Comparison of ENCODE assay signal across 13 cellular contexts in genomic region chr5:32690153-32690552, GRCh38. TPM values are rescaled to one million over a fixed set of nuclear protein-coding genes. Genes with fewer than 3 reads are reported as not detected.
DNase-seq lines count a peak whose midpoint lies in the region; ATAC-seq and TF ChIP-seq lines count a peak whose summit lies in the region.
"Had no signal": no experiment of that assay in that cellular context is flagged by ENCODE, and none has a peak within 500 bp of the region (broad histone marks: within the 10 kb centered on the region; RNA-seq: fewer than 3 reads in every experiment).

No MANE protein-coding gene starts in this region.

- no peaks in the 10 kb centered on the region for H3K36me3 ChIP-seq in ascending aorta
- no peaks in the 10 kb centered on the region for H3K36me3 ChIP-seq in right lobe of liver
- H3K36me3 ChIP-seq in vagina = no peaks in the 10 kb centered on the region
- H3K36me3 ChIP-seq: BLaER1 had no signal

- H3K27me3 ChIP-seq in ascending aorta (no peaks in the 10 kb centered on the region), right lobe of liver (no peaks in the 10 kb centered on the region), vagina (no peaks in the 10 kb centered on the region)
- H3K27me3 ChIP-seq: BLaER1 had no signal

- H3K27ac ChIP-seq in ascending aorta (peak overlapping the region; percentile 81), right lobe of liver (no peak overlapping the region), vagina (no peak overlapping the region)
- H3K27ac ChIP-seq: BLaER1 had no signal

- intact Hi-C loops in ascending aorta (cut with DNase I) (loop anchor here (5.0 kb wide), 1 partner anchor 122 kb away; no protein-coding TSS in a partner anchor), right lobe of liver (cut with DNase I) (no loop called here), vagina (cut with DNase I) (no loop called here)

- DNase-seq in SIG-M5 treated with dmso at 0.1 percent for 504 hours (lab: John Stamatoyannopoulos, UW; ENCODE audit: unreplicated experiment) (peak; percentile 24), SIG-M5 (lab: John Stamatoyannopoulos, UW) (no peak), ascending aorta (ENCODE audit: low spot score in 2 of 2) (no peak), right lobe of liver (no peak), vagina (ENCODE audit: extremely low spot score in 2 of 2) (no peak), D341Med (ENCODE audit: low spot score) (no peak)
- DNase-seq: naive thymus-derived CD8-positive, alpha-beta T cell; NCI-H510A treated with DMSO at 0.1 percent for 48 hours; stimulated activated naive CD4-positive, alpha-beta T cell had no signal

- no peak for TF ChIP-seq EP300 in Ishikawa (IDR thresholded peaks at IDR 0.05; ENCODE audit: borderline replicate concordance)

- WGBS in right lobe of liver (ENCODE audit: insufficient coverage, low coverage, low lambda C conversion rate, missing lambda C conversion rate) = 94% methylated on average over 2 of the region's 2 CpGs

- no peak for TF ChIP-seq CTCF in ascending aorta (IDR thresholded peaks at IDR 0.05)
- peak in 3 of 4 donors; percentile 17 to 44 (median 30) for TF ChIP-seq CTCF in right lobe of liver (IDR thresholded peaks at IDR 0.05)
- TF ChIP-seq CTCF in vagina (IDR thresholded peaks at IDR 0.05) = no peak

- peak; percentile 59 to 68 (median 65) for ATAC-seq in right lobe of liver
- ATAC-seq in GM19023 (IDR thresholded peaks at IDR 0.05; ENCODE audit: unreplicated experiment) = no peak
- ATAC-seq: naive thymus-derived CD8-positive, alpha-beta T cell had no signal

- H3K9me3 ChIP-seq in ascending aorta = no peaks in the 10 kb centered on the region
- H3K9me3 ChIP-seq in right lobe of liver = no peaks in the 10 kb centered on the region
- no peaks in the 10 kb centered on the region for H3K9me3 ChIP-seq in vagina

- H3K4me3 ChIP-seq in ascending aorta (no peak overlapping the region), right lobe of liver (no peak overlapping the region), vagina (no peak overlapping the region)
- H3K4me3 ChIP-seq: BLaER1 had no signal

- no peak for TF ChIP-seq POLR2A in right lobe of liver (IDR thresholded peaks at IDR 0.05)
- TF ChIP-seq POLR2A in vagina (IDR thresholded peaks at IDR 0.05) = no peak

- H3K4me1 ChIP-seq in ascending aorta = peaks cover 2 to 31% of the 10 kb centered on the region in 2 donors
- H3K4me1 ChIP-seq in right lobe of liver = peaks cover 0 to 17% (median 6%) of the 10 kb centered on the region in 4 donors
- H3K4me1 ChIP-seq in vagina = no peaks in the 10 kb centered on the region
- H3K4me1 ChIP-seq: BLaER1 had no signal

- 0 out of 2 replicates have a peak, but pooled peaks have one; percentile 21 for TF ChIP-seq RAD21 in Ishikawa (IDR thresholded peaks at IDR 0.05; ENCODE audit: low read depth)

TF ChIP-seq in Ishikawa, 13 proteins besides CTCF, POLR2A, EP300 and RAD21:
- TF ChIP-seq ZBTB7A (IDR thresholded peaks at IDR 0.05; ENCODE audit: low read depth) (no peak), FOXM1 (IDR thresholded peaks at IDR 0.05; ENCODE audit: borderline replicate concordance, low read depth) (no peak), YY1 (IDR thresholded peaks at IDR 0.05; ENCODE audit: low read depth) (no peak), CREB1 (IDR thresholded peaks at IDR 0.05; ENCODE audit: low read depth) (no peak), EGR1 (IDR thresholded peaks at IDR 0.05) (no peak), TCF12 (IDR thresholded peaks at IDR 0.05; ENCODE audit: low read depth) (no peak), TAF1 (IDR thresholded peaks at IDR 0.05; ENCODE audit: low read depth) (no peak), CEBPB (IDR thresholded peaks at IDR 0.05) (no peak), TEAD4 (IDR thresholded peaks at IDR 0.05) (no peak), MAX (IDR thresholded peaks at IDR 0.05) (no peak), NFIC (IDR thresholded peaks at IDR 0.05) (no peak), USF1 (IDR thresholded peaks at IDR 0.05) (no peak)
- TF ChIP-seq, protein P1, sequence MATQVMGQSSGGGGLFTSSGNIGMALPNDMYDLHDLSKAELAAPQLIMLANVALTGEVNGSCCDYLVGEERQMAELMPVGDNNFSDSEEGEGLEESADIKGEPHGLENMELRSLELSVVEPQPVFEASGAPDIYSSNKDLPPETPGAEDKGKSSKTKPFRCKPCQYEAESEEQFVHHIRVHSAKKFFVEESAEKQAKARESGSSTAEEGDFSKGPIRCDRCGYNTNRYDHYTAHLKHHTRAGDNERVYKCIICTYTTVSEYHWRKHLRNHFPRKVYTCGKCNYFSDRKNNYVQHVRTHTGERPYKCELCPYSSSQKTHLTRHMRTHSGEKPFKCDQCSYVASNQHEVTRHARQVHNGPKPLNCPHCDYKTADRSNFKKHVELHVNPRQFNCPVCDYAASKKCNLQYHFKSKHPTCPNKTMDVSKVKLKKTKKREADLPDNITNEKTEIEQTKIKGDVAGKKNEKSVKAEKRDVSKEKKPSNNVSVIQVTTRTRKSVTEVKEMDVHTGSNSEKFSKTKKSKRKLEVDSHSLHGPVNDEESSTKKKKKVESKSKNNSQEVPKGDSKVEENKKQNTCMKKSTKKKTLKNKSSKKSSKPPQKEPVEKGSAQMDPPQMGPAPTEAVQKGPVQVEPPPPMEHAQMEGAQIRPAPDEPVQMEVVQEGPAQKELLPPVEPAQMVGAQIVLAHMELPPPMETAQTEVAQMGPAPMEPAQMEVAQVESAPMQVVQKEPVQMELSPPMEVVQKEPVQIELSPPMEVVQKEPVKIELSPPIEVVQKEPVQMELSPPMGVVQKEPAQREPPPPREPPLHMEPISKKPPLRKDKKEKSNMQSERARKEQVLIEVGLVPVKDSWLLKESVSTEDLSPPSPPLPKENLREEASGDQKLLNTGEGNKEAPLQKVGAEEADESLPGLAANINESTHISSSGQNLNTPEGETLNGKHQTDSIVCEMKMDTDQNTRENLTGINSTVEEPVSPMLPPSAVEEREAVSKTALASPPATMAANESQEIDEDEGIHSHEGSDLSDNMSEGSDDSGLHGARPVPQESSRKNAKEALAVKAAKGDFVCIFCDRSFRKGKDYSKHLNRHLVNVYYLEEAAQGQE (IDR thresholded peaks at IDR 0.05; ENCODE audit: low read depth) = no peak

RNA-seq across cellular contexts. Expression of gene NPR3, which starts 21.0 kb away (rescaled TPM):
- total RNA-seq in ascending aorta (3.5 TPM), right lobe of liver (1 to 10 TPM in 5 of 6 experiments, under 1 TPM in 1; 0.98 to 3.2 (median 2.4) TPM), vagina (14.7 TPM)
- total RNA-seq: activated T-helper 1 cell treated with anti-CD3 and anti-CD28 coated beads, Interleukin-12 subunit alpha, Interleukin-12 subunit beta, Interleukin-2, Interleukin-4 antibody, amounts not matched to agents 30 ng/mL and 10 ng/mL and 1 ng/mL, durations not matched to agents 14 hours and 24 hours and 36 hours had no signal

Comparison
In these comparisons a context has a peak if more than half of its experiments do, and no peak if none do; other contexts are left out.
1. H3K27ac ChIP-seq: peak in ascending aorta (2 of 2); none in right lobe of liver (0 of 3) and vagina (single experiment).
2. CTCF ChIP-seq: peak in right lobe of liver (3 of 4); none in ascending aorta (0 of 3) and vagina (0 of 3).